ENCODE assay signal across 8 cellular contexts in genomic region chr12:76763746-76764675, GRCh38. TPM values are rescaled to one million over a fixed set of nuclear protein-coding genes. Genes with fewer than 3 reads are reported as not detected.
A peak's percentile ranks its signal among the peaks of the same experiment; 100 is the strongest.
DNase-seq lines count a peak whose midpoint lies in the region; ATAC-seq and TF ChIP-seq lines count a peak whose summit lies in the region.

A gene with protein sequence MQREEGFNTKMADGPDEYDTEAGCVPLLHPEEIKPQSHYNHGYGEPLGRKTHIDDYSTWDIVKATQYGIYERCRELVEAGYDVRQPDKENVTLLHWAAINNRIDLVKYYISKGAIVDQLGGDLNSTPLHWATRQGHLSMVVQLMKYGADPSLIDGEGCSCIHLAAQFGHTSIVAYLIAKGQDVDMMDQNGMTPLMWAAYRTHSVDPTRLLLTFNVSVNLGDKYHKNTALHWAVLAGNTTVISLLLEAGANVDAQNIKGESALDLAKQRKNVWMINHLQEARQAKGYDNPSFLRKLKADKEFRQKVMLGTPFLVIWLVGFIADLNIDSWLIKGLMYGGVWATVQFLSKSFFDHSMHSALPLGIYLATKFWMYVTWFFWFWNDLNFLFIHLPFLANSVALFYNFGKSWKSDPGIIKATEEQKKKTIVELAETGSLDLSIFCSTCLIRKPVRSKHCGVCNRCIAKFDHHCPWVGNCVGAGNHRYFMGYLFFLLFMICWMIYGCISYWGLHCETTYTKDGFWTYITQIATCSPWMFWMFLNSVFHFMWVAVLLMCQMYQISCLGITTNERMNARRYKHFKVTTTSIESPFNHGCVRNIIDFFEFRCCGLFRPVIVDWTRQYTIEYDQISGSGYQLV (plus strand): TSS chr12:76764115. CDS start chr12:76764237, 122 bp downstream.

- ATAC-seq in HG03460 (IDR thresholded peaks at IDR 0.05; ENCODE audit: unreplicated experiment) = peak; percentile 86

- no peaks in the 10 kb centered on the region for H3K9me3 ChIP-seq in BE2C

- no peaks in the 10 kb centered on the region for H3K4me1 ChIP-seq in BE2C

- H3K27me3 ChIP-seq in BE2C = no peaks in the 10 kb centered on the region

- no peaks in the 10 kb centered on the region; the same call in 1 of the 2 replicates for H3K36me3 ChIP-seq in BE2C

- DNase-seq in BE2C (peak; percentile 97), GM19240 (ENCODE audit: insufficient read length, low spot score) (peak; percentile 63), NCI-H524 treated with DMSO at 0.1 percent for 48 hours (lab: John Stamatoyannopoulos, UW) (peak; percentile 66), kidney tubule cell (ENCODE audit: low spot score) (peak; percentile 96)
- DNase-seq in activated CD4-positive, alpha-beta T cell treated with anti-CD3 and anti-CD28 coated beads for 4 hours = peak; percentile 90 to 92
- DNase-seq in stimulated activated CD4-positive, alpha-beta T cell treated with anti-CD3 and anti-CD28 coated beads, Interleukin-1b, Interleukin-23, amount 100 ng/mL, for 1 hour (ENCODE audit: low read depth in 2 of 2) = peak; percentile 78 to 79

- peak within 1 kb of the TSS; percentile 96 for H3K27ac ChIP-seq in cingulate gyrus (ENCODE audit: low read depth, low read length)

- no peak for TF ChIP-seq CTCF in BE2C (IDR thresholded peaks at IDR 0.05; ENCODE audit: low read depth, low read length)

- peak within 1 kb of the TSS; percentile 66 for H3K4me3 ChIP-seq in BE2C (ENCODE audit: low read depth, low read length)

RNA-seq across cellular contexts. Expression of the gene that starts here (rescaled TPM):
- 25.5 TPM for polyA plus RNA-seq in BE2C (2012; ENCODE audit: insufficient read depth, insufficient read length, low read depth)

Comparison
In these comparisons a context has a peak if more than half of its experiments do, and no peak if none do; other contexts are left out.
1. Peak in every context shown above with its lines: DNase-seq, ATAC-seq, H3K4me3 ChIP-seq and H3K27ac ChIP-seq.